Comparison of ENCODE assay signal across 1 cellular context in the genomic region with DNA sequence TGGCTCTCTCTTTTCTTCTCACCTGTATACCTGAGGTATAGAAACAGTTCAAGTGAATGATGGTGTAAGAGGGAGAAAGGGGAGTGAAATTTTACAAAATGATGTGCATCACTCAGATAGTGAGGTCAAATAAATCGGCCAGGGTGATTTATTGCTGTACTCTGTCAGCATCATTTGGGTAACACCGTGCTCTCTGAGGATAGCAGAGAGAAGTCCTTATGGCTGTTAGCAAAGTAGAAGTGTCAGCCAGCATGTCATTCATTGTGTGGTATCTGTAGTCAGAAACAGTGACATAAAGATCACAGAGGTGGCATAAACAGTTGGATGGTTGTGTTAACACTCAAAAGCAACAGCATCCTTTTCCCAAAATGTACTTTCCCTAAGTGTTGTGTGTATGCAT.
TF ChIP-seq lines count a peak whose summit lies in the region.

No MANE protein-coding gene starts in this region.

TF ChIP-seq in GM12878, 131 proteins besides CTCF, POLR2A, EP300 and RAD21:
- no peak for TF ChIP-seq ZNF274 (IDR thresholded peaks at IDR 0.05; ENCODE audit: insufficient read depth, insufficient read length)
- TF ChIP-seq, protein P1, sequence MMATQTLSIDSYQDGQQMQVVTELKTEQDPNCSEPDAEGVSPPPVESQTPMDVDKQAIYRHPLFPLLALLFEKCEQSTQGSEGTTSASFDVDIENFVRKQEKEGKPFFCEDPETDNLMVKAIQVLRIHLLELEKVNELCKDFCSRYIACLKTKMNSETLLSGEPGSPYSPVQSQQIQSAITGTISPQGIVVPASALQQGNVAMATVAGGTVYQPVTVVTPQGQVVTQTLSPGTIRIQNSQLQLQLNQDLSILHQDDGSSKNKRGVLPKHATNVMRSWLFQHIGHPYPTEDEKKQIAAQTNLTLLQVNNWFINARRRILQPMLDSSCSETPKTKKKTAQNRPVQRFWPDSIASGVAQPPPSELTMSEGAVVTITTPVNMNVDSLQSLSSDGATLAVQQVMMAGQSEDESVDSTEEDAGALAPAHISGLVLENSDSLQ (IDR thresholded peaks at IDR 0.05): peak; percentile 63; the same call in 1 of the 2 replicates
